1 cellular context compared by ENCODE assay signal in the genomic region with DNA sequence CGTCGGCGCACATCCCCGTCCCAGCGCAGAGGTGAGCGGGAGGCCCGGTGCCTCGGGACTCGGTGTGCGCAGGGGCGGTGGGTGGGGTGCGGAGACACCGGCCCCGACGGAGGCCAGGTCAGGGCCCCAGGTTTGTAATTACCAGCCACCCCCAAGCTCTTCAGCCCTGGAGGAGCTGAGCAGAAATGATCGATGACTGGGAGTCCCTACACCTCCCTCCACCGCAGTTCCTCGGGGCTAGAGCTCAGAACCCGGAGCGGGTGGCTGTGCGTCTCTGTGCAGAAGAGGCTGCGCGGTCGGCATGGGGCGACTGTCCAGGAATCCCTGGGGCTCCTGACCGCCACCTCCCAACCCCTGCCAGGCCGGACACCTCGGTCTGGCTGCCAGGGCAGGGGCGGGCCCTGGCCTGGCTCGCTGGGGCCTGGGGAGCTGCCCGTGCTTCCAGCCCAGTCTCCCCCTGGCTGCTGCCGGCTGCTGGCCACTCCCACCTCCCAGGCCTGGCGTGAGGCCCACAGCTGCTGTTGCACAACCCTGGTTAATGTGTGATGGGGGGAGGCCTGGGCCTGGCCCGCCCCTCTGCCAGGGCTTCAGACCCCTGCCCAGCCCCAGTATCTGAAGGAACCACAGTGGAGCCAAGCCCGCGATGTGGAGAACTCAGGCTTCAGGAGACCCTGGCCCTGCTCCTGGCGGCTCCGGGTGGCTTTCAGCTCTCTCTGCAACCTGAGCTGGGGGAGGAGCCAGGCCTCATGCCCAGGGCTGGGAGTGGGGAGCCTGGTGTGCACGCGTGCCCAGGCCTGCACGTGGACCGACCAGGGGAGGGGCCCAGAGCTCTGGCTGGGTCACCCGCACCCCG.
TF ChIP-seq lines count a peak whose summit lies in the region.

No MANE protein-coding gene starts in this region.

TF ChIP-seq in K562, 482 proteins besides CTCF, POLR2A, EP300 and RAD21 (continued from another document):
- TF ChIP-seq, protein P1, sequence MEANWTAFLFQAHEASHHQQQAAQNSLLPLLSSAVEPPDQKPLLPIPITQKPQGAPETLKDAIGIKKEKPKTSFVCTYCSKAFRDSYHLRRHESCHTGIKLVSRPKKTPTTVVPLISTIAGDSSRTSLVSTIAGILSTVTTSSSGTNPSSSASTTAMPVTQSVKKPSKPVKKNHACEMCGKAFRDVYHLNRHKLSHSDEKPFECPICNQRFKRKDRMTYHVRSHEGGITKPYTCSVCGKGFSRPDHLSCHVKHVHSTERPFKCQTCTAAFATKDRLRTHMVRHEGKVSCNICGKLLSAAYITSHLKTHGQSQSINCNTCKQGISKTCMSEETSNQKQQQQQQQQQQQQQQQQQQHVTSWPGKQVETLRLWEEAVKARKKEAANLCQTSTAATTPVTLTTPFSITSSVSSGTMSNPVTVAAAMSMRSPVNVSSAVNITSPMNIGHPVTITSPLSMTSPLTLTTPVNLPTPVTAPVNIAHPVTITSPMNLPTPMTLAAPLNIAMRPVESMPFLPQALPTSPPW (CRISPR knock-in tag; IDR thresholded peaks at IDR 0.05) = peak; percentile 89
- TF ChIP-seq MEF2A (IDR thresholded peaks at IDR 0.05; ENCODE audit: control insufficient read depth, low read depth, low read length) (no peak), TEAD2 (tag; IDR thresholded peaks at IDR 0.05) (no peak), NRF1 (conservative IDR thresholded peaks at IDR 0.05 in 1 of 2, IDR thresholded peaks at IDR 0.05 in 1 of 2) (peak in 1 of 2 experiments; percentile 48; a peak in 3 of 4 replicates), SIN3B (IDR thresholded peaks at IDR 0.05; ENCODE audit: low read depth) (peak; percentile 15; the same call in 1 of the 2 replicates), CBFA2T3 (IDR thresholded peaks at IDR 0.05) (no peak), MTA3 (IDR thresholded peaks at IDR 0.05; ENCODE audit: borderline replicate concordance) (peak; percentile 52; the same call in 1 of the 2 replicates), AFF1 (IDR thresholded peaks at IDR 0.05; ENCODE audit: low read depth in 1 of 2, partially characterized antibody in 2 of 2) (no peak), RBM22 (IDR thresholded peaks at IDR 0.05; ENCODE audit: low read depth, low read length, poor library complexity, severe bottlenecking) (peak; percentile 54)
- TF ChIP-seq, protein P2, sequence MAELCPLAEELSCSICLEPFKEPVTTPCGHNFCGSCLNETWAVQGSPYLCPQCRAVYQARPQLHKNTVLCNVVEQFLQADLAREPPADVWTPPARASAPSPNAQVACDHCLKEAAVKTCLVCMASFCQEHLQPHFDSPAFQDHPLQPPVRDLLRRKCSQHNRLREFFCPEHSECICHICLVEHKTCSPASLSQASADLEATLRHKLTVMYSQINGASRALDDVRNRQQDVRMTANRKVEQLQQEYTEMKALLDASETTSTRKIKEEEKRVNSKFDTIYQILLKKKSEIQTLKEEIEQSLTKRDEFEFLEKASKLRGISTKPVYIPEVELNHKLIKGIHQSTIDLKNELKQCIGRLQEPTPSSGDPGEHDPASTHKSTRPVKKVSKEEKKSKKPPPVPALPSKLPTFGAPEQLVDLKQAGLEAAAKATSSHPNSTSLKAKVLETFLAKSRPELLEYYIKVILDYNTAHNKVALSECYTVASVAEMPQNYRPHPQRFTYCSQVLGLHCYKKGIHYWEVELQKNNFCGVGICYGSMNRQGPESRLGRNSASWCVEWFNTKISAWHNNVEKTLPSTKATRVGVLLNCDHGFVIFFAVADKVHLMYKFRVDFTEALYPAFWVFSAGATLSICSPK (IDR thresholded peaks at IDR 0.05; ENCODE audit: borderline replicate concordance) = no peak
- TF ChIP-seq, protein P3, sequence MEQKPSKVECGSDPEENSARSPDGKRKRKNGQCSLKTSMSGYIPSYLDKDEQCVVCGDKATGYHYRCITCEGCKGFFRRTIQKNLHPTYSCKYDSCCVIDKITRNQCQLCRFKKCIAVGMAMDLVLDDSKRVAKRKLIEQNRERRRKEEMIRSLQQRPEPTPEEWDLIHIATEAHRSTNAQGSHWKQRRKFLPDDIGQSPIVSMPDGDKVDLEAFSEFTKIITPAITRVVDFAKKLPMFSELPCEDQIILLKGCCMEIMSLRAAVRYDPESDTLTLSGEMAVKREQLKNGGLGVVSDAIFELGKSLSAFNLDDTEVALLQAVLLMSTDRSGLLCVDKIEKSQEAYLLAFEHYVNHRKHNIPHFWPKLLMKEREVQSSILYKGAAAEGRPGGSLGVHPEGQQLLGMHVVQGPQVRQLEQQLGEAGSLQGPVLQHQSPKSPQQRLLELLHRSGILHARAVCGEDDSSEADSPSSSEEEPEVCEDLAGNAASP (IDR thresholded peaks at IDR 0.05) = no peak
- TF ChIP-seq, protein P4, sequence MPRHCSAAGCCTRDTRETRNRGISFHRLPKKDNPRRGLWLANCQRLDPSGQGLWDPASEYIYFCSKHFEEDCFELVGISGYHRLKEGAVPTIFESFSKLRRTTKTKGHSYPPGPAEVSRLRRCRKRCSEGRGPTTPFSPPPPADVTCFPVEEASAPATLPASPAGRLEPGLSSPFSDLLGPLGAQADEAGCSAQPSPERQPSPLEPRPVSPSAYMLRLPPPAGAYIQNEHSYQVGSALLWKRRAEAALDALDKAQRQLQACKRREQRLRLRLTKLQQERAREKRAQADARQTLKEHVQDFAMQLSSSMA (CRISPR knock-in tag; IDR thresholded peaks at IDR 0.05) = no peak
